In genomic region chr6:44567406-44567805, GRCh38 we compare ENCODE assay signal across 21 cellular contexts.
"Had no signal": no experiment of that assay in that cellular context is flagged by ENCODE, and none has a peak within 500 bp of the region (broad histone marks: within the 10 kb centered on the region; RNA-seq: fewer than 3 reads in every experiment).

No MANE protein-coding gene starts in this region.

- H3K27ac ChIP-seq: heart left ventricle, pancreas, skin epidermis, tibial nerve, vagina had no signal

- ATAC-seq: activated CD8-positive, alpha-beta T cell treated with anti-CD3 and anti-CD28 coated beads for 36 hours; activated naive CD4-positive, alpha-beta T cell treated with anti-CD3 and anti-CD28 coated beads, Interleukin-2, amount 50 U/mL, for 72 hours; heart left ventricle; mucosa of descending colon; naive thymus-derived CD8-positive, alpha-beta T cell; WTC11 had no signal

- H3K36me3 ChIP-seq: heart left ventricle, pancreas, tibial nerve, vagina had no signal

- FAIRE-seq: frontal cortex, pancreas, TTC549 had no signal

- H3K4me3 ChIP-seq: heart left ventricle, mucosa of descending colon, pancreas, skin epidermis, tibial nerve, vagina had no signal

- H3K9me3 ChIP-seq: heart left ventricle, mucosa of descending colon, pancreas, tibial nerve, vagina had no signal

- DNase-seq: activated CD4-positive, alpha-beta T cell treated with anti-CD3 and anti-CD28 coated beads for 4 hours; activated CD8-positive, alpha-beta T cell treated with anti-CD3 and anti-CD28 coated beads for 36 hours; activated effector memory CD4-positive, alpha-beta T cell treated with anti-CD3 and anti-CD28 coated beads, Interleukin-2, amount 50 U/mL, for 16 hours; activated T-cell treated with anti-CD3 and anti-CD28 coated beads, Interleukin-2, amount 50 U/mL, for 48 hours; amygdala; effector memory CD4-positive, alpha-beta T cell; mucosa of descending colon; naive thymus-derived CD8-positive, alpha-beta T cell; pancreas; retina; stimulated activated CD4-positive, alpha-beta T cell treated with anti-CD3 and anti-CD28 coated beads, Interleukin-4, amount 100 ng/mL, for 24 hours; stimulated activated naive CD4-positive, alpha-beta T cell; T-helper 2 cell had no signal

- H3K4me1 ChIP-seq: pancreas had no signal

- H3K27me3 ChIP-seq: heart left ventricle, pancreas, tibial nerve, vagina had no signal
